14 cellular contexts compared by ENCODE assay signal in genomic region chr19:43634516-43634876, GRCh38. TPM values are rescaled to one million over a fixed set of nuclear protein-coding genes. Genes with fewer than 3 reads are reported as not detected.
DNase-seq lines count a peak whose midpoint lies in the region; ATAC-seq and TF ChIP-seq lines count a peak whose summit lies in the region.
"Had no signal": no experiment of that assay in that cellular context is flagged by ENCODE, and none has a peak within 500 bp of the region (broad histone marks: within the 10 kb centered on the region; RNA-seq: fewer than 3 reads in every experiment).

No MANE protein-coding gene starts in this region.

- DNase-seq in medulla oblongata (ENCODE audit: extremely low spot score) (peak; percentile 78), sciatic nerve (ENCODE audit: low spot score) (no peak), NCI-H2196 (lab: John Stamatoyannopoulos, UW; ENCODE audit: unreplicated experiment) (no peak), mucosa of descending colon (no peak), T-helper 2 cell (no peak)
- DNase-seq: activated CD8-positive, alpha-beta memory T cell treated with anti-CD3 and anti-CD28 coated beads, Interleukin-2, amount 10 ng/mL, durations not matched to agents 7 days and 5 days; activated naive CD8-positive, alpha-beta T cell treated with anti-CD3 and anti-CD28 coated beads, Interleukin-2, amount 10 ng/mL, durations not matched to agents 7 days and 5 days; effector memory CD8-positive, alpha-beta T cell; NCI-H146; NCI-H524 treated with DMSO at 0.1 percent for 48 hours had no signal

- H3K9me3 ChIP-seq in ectodermal cell (ENCODE audit: control insufficient read depth, low read length) (no peaks in the 10 kb centered on the region), mucosa of descending colon (no peaks in the 10 kb centered on the region)

- peaks cover 20% of the 10 kb centered on the region for H3K27me3 ChIP-seq in ectodermal cell (ENCODE audit: control insufficient read depth, insufficient read depth, low read length, poor library complexity, severe bottlenecking)

- H3K4me3 ChIP-seq in ectodermal cell (ENCODE audit: insufficient read depth, low read depth, low read length) (peak overlapping the region; percentile 21), mucosa of descending colon (no peak overlapping the region)

- no peak for TF ChIP-seq CTCF in mucosa of descending colon (IDR thresholded peaks at IDR 0.05)

- WGBS in ectodermal cell, 2 experiments: 14 to 22% methylated on average over 4 to 5 of the region's 5 CpGs

- no peaks in the 10 kb centered on the region for H3K36me3 ChIP-seq in ectodermal cell (ENCODE audit: control insufficient read depth, insufficient read depth, low read length)
- no peaks in the 10 kb centered on the region for H3K36me3 ChIP-seq in mucosa of descending colon (ENCODE audit: low read depth)

- peaks cover 23% of the 10 kb centered on the region for H3K4me1 ChIP-seq in ectodermal cell (ENCODE audit: control insufficient read depth, insufficient read depth, low read length)
- no peaks in the 10 kb centered on the region for H3K4me1 ChIP-seq in mucosa of descending colon (ENCODE audit: low read depth)

- peak; percentile 34 for ATAC-seq in sciatic nerve
- ATAC-seq in mucosa of descending colon: no peak
- no peak for ATAC-seq in HG03571 (IDR thresholded peaks at IDR 0.05; ENCODE audit: unreplicated experiment)
- ATAC-seq: activated CD8-positive, alpha-beta memory T cell treated with anti-CD3 and anti-CD28 coated beads, Interleukin-2, amount 10 ng/mL, durations not matched to agents 7 days and 5 days; effector memory CD8-positive, alpha-beta T cell; Right ventricle myocardium inferior had no signal

- no peak for TF ChIP-seq RAD21 in Ishikawa (IDR thresholded peaks at IDR 0.05; ENCODE audit: low read depth)

- H3K27ac ChIP-seq in ectodermal cell (ENCODE audit: insufficient read depth, low read depth, low read length, poor library complexity, severe bottlenecking): peak overlapping the region; percentile 80

- no peak for TF ChIP-seq EP300 in Ishikawa (IDR thresholded peaks at IDR 0.05; ENCODE audit: borderline replicate concordance)

- intact Hi-C loops in sciatic nerve (cut with DNase I) (no loop called here), mucosa of descending colon (cut with DNase I, micrococcal nuclease) (loop anchor here in 1 of 2 donors (10.0 kb wide), 1 partner anchor 80 kb away; no protein-coding TSS in a partner anchor)

TF ChIP-seq in Ishikawa, 13 proteins besides CTCF, POLR2A, EP300 and RAD21:
- TF ChIP-seq USF1 (IDR thresholded peaks at IDR 0.05) (no peak), ZBTB7A (IDR thresholded peaks at IDR 0.05; ENCODE audit: low read depth) (peak; percentile 10; the same call in 1 of the 2 replicates)

RNA-seq across cellular contexts. Expression of gene CADM4, which starts 5.2 kb away (rescaled TPM):
- 36.9 TPM for polyA plus RNA-seq in ectodermal cell (2013, experiment 1 of 4)
- polyA plus RNA-seq in ectodermal cell (2013, experiment 2 of 4): 44.0 TPM
- 32.5 TPM for polyA plus RNA-seq in ectodermal cell (2013, experiment 3 of 4)
- 34.5 TPM for polyA plus RNA-seq in ectodermal cell (2013, experiment 4 of 4)
- total RNA-seq in sciatic nerve (175 TPM), mucosa of descending colon (10 to 100 TPM in 1 of 3 donors, 1 to 10 TPM in 2; 1.2 to 26.2 (median 3.4) TPM)

RNA-seq across cellular contexts. Expression of gene ZNF428, which starts 15.1 kb away (rescaled TPM):
- polyA plus RNA-seq in ectodermal cell (2013, experiment 1 of 4): 58.6 TPM
- polyA plus RNA-seq in ectodermal cell (2013, experiment 2 of 4): 49.4 TPM
- polyA plus RNA-seq in ectodermal cell (2013, experiment 3 of 4): 52.6 TPM
- polyA plus RNA-seq in ectodermal cell (2013, experiment 4 of 4): 53.1 TPM
- total RNA-seq in sciatic nerve (39.1 TPM), mucosa of descending colon (10 to 100 TPM; 13.6 to 40.2 (median 19.4) TPM)

RNA-seq across cellular contexts. Expression of gene SRRM5, which starts 22.6 kb away (rescaled TPM):
- 0.41 TPM for polyA plus RNA-seq in ectodermal cell (2013, experiment 1 of 4)
- 0.25 TPM for polyA plus RNA-seq in ectodermal cell (2013, experiment 2 of 4)
- 0.21 TPM for polyA plus RNA-seq in ectodermal cell (2013, experiment 3 of 4)
- 0.20 TPM for polyA plus RNA-seq in ectodermal cell (2013, experiment 4 of 4)
- total RNA-seq in sciatic nerve (0.58 TPM), mucosa of descending colon (under 1 TPM; 0.14 to 0.63 (median 0.41) TPM)

RNA-seq across cellular contexts. Expression of gene PLAUR, which starts 35.5 kb away (rescaled TPM):
- polyA plus RNA-seq in ectodermal cell (2013, experiment 1 of 4): 30.7 TPM
- 30.7 TPM for polyA plus RNA-seq in ectodermal cell (2013, experiment 2 of 4)
- 24.6 TPM for polyA plus RNA-seq in ectodermal cell (2013, experiment 3 of 4)
- polyA plus RNA-seq in ectodermal cell (2013, experiment 4 of 4): 28.9 TPM
- total RNA-seq in sciatic nerve (36.9 TPM), mucosa of descending colon (100 to 1,000 TPM in 1 of 3 donors, 10 to 100 TPM in 2; 62.0 to 100 (median 75.1) TPM)

RNA-seq across cellular contexts. Expression of gene ZNF576, which starts 38.1 kb away (rescaled TPM):
- polyA plus RNA-seq in ectodermal cell (2013, experiment 1 of 4): 11.6 TPM
- 11.6 TPM for polyA plus RNA-seq in ectodermal cell (2013, experiment 2 of 4)
- 10.6 TPM for polyA plus RNA-seq in ectodermal cell (2013, experiment 3 of 4)
- polyA plus RNA-seq in ectodermal cell (2013, experiment 4 of 4): 11.6 TPM
- 14.3 TPM for total RNA-seq in sciatic nerve
- total RNA-seq in mucosa of descending colon: 10 to 100 TPM; 15.4 to 18.9 (median 16.3) TPM
